ENCODE assay signal across 8 cellular contexts in the genomic region with DNA sequence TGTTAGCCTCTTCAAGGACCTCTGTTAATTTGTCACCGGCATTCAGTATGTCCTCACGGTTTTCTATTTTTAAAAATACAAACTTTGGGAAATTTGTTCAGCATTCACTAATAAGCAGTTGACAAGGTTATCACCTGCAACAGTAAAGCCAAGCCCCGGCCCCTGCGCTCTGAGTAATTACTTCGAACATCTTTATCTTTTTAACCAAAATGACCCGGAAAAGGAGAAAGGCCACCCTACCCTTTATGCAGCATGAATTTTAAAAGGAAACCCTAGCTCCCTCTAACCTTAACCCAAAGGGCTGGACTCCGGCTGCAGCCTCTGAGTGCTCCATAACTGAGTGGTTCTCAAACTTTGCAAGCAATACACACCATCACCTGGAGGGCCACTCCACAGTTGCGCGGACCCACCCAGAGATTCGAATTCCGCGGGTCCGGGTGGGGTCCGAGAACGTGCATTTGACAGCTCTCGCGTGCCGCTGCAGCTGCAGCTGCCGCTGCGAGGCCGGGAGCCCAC. TPM values are rescaled to one million over a fixed set of nuclear protein-coding genes. Genes with fewer than 3 reads are reported as not detected.
A peak's percentile ranks its signal among the peaks of the same experiment; 100 is the strongest.
DNase-seq lines count a peak whose midpoint lies in the region; ATAC-seq and TF ChIP-seq lines count a peak whose summit lies in the region.

No MANE protein-coding gene starts in this region.

- no peaks in the 10 kb centered on the region for H3K9me3 Mint-ChIP-seq in Calu3 (ENCODE audit: low read depth, unreplicated experiment)

- H3K4me1 ChIP-seq in HEK293 (ENCODE audit: control insufficient read depth, insufficient read depth, low read length), result peaks cover 5% of the 10 kb centered on the region
- peaks cover 5% of the 10 kb centered on the region for H3K4me1 ChIP-seq in right cardiac atrium (ENCODE audit: control insufficient read depth, insufficient read depth, low read length)

- H3K27ac Mint-ChIP-seq in Calu3 (ENCODE audit: unreplicated experiment), result no peak overlapping the region

- H3K27me3 ChIP-seq in right cardiac atrium (ENCODE audit: control insufficient read depth, insufficient read depth), result no peaks in the 10 kb centered on the region

- peaks cover 21 to 36% of the 10 kb centered on the region in 2 experiments for H3K36me3 ChIP-seq in HEK293 (ENCODE audit: control insufficient read depth in 2 of 2, insufficient read depth in 1 of 2, low read length in 2 of 2)

- H3K4me3 Mint-ChIP-seq in Calu3 (ENCODE audit: low read depth, unreplicated experiment), result peak overlapping the region; percentile 77

- H3K9me3 ChIP-seq in HEK293 (ENCODE audit: control insufficient read depth, insufficient read depth, low read depth, low read length) (no peaks in the 10 kb centered on the region), right cardiac atrium (ENCODE audit: control insufficient read depth, low read length) (no peaks in the 10 kb centered on the region)

- no peak for TF ChIP-seq CTCF in Calu3 (IDR thresholded peaks at IDR 0.05; ENCODE audit: unreplicated experiment)
- TF ChIP-seq CTCF in HEK293 (tag by site-specific recombination; IDR thresholded peaks at IDR 0.05), result no peak; the same call in 1 of the 2 replicates
- no peak for TF ChIP-seq CTCF in VCaP (conservative IDR thresholded peaks at IDR 0.05)

- no peaks in the 10 kb centered on the region for H3K27me3 Mint-ChIP-seq in Calu3 (ENCODE audit: unreplicated experiment)

- peaks cover 8% of the 10 kb centered on the region for H3K4me1 Mint-ChIP-seq in Calu3 (ENCODE audit: low read depth, unreplicated experiment)

- POLR2A ChIA-PET in HEK293 (lab: Yijun Ruan, JAX), result interaction anchor here (1.0 to 2.4 kb wide), 3 partner anchors 40 to 209 kb away, joined by 3 to 8 read pairs (median 3); a partner anchor contains a TSS

- no TSS peak for BruUV-seq in Calu3 (replicated peaks; lab: Mats Ljungman, UMichigan)

- peaks cover 32% of the 10 kb centered on the region for H3K36me3 Mint-ChIP-seq in Calu3 (ENCODE audit: insufficient read depth, unreplicated experiment)

- DNase-seq in Calu3 (no peak), right cardiac atrium (no peak), LoVo (ENCODE audit: low spot score) (no peak)
- DNase-seq in stimulated activated naive CD8-positive, alpha-beta T cell treated with anti-CD3 and anti-CD28 coated beads, Interleukin-15, Interleukin-2, amounts not matched to agents 100 U/mL and 50 U/mL, for 24 hours, result no peak
- DNase-seq in stimulated activated CD4-positive, alpha-beta T cell treated with anti-CD3 and anti-CD28 coated beads, Interleukin-2, amount 100 ng/mL, for 48 hours, result no peak
- DNase-seq in activated effector memory CD4-positive, alpha-beta T cell treated with Interleukin-2 at 50 U/mL for 16 hours, result no peak

- CTCF ChIA-PET in Calu3 (lab: Charles Lee) (no interaction called here), HEK293 (lab: Yijun Ruan, JAX) (interaction anchor here (0.6 to 1.7 kb wide), 6 partner anchors 26 to 78 kb away, joined by 3 to 7 read pairs (median 4); no protein-coding TSS in a partner anchor)

- WGBS in right cardiac atrium, result 7% methylated on average over 21 of the region's 21 CpGs

- peak overlapping the region; percentile 99; the same call in 1 of the 2 replicates for H3K27ac ChIP-seq in HEK293 (ENCODE audit: extremely low read depth, low read depth, low read length)
- H3K27ac ChIP-seq in VCaP, result peak overlapping the region; percentile 93
- H3K27ac ChIP-seq in right cardiac atrium (ENCODE audit: low read length), result peak overlapping the region; percentile 98

- peak in 1 of 2 donors; percentile 21 for ATAC-seq in right cardiac atrium
- peak; percentile 17 for ATAC-seq in stimulated activated naive CD8-positive, alpha-beta T cell treated with anti-CD3 and anti-CD28 coated beads, Interleukin-15, Interleukin-2, amounts not matched to agents 100 U/mL and 50 U/mL, for 24 hours

- intact Hi-C loops in Calu3 (cut with micrococcal nuclease; ENCODE audit: unreplicated experiment), result no loop called here
- intact Hi-C loops in right cardiac atrium (cut with DNase I), result no loop called here

- H3K4me3 ChIP-seq in HEK293 (ENCODE audit: low read depth, low read length), result peak overlapping the region; percentile 75
- peak overlapping the region; percentile 100 for H3K4me3 ChIP-seq in right cardiac atrium (ENCODE audit: low read length)

TF ChIP-seq in HEK293, 187 proteins besides CTCF, POLR2A, EP300 and RAD21:
- TF ChIP-seq, protein P1, sequence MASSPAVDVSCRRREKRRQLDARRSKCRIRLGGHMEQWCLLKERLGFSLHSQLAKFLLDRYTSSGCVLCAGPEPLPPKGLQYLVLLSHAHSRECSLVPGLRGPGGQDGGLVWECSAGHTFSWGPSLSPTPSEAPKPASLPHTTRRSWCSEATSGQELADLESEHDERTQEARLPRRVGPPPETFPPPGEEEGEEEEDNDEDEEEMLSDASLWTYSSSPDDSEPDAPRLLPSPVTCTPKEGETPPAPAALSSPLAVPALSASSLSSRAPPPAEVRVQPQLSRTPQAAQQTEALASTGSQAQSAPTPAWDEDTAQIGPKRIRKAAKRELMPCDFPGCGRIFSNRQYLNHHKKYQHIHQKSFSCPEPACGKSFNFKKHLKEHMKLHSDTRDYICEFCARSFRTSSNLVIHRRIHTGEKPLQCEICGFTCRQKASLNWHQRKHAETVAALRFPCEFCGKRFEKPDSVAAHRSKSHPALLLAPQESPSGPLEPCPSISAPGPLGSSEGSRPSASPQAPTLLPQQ (tag by site-specific recombination; IDR thresholded peaks at IDR 0.05), result peak; percentile 9; the same call in 1 of the 2 replicates
- TF ChIP-seq ZNF16 (tag by site-specific recombination; IDR thresholded peaks at IDR 0.05; ENCODE audit: low read depth) (no peak), YY1 (tag by site-specific recombination; IDR thresholded peaks at IDR 0.05) (peak; percentile 8; the same call in 1 of the 2 replicates), ZNF777 (tag by site-specific recombination; IDR thresholded peaks at IDR 0.05; ENCODE audit: borderline replicate concordance) (no peak), ZNF629 (tag by site-specific recombination; IDR thresholded peaks at IDR 0.05) (0 out of 2 replicates have a peak, but pooled peaks have one; percentile 7), MYNN (tag by site-specific recombination; IDR thresholded peaks at IDR 0.05; ENCODE audit: borderline replicate concordance) (no peak), ZBTB1 (tag by site-specific recombination; IDR thresholded peaks at IDR 0.05) (no peak), ZNF776 (tag by site-specific recombination; IDR thresholded peaks at IDR 0.05; ENCODE audit: borderline replicate concordance) (no peak), ZBTB17 (tag by site-specific recombination; IDR thresholded peaks at IDR 0.05) (no peak), ZNF558 (tag by site-specific recombination; IDR thresholded peaks at IDR 0.05) (no peak), ZBTB20 (tag by site-specific recombination; IDR thresholded peaks at IDR 0.05) (peak; percentile 80), GLIS1 (tag by site-specific recombination; IDR thresholded peaks at IDR 0.05) (0 out of 2 replicates have a peak, but pooled peaks have one; percentile 15), ZNF221 (tag by site-specific recombination; IDR thresholded peaks at IDR 0.05; ENCODE audit: borderline replicate concordance) (no peak)
- TF ChIP-seq, protein P2, sequence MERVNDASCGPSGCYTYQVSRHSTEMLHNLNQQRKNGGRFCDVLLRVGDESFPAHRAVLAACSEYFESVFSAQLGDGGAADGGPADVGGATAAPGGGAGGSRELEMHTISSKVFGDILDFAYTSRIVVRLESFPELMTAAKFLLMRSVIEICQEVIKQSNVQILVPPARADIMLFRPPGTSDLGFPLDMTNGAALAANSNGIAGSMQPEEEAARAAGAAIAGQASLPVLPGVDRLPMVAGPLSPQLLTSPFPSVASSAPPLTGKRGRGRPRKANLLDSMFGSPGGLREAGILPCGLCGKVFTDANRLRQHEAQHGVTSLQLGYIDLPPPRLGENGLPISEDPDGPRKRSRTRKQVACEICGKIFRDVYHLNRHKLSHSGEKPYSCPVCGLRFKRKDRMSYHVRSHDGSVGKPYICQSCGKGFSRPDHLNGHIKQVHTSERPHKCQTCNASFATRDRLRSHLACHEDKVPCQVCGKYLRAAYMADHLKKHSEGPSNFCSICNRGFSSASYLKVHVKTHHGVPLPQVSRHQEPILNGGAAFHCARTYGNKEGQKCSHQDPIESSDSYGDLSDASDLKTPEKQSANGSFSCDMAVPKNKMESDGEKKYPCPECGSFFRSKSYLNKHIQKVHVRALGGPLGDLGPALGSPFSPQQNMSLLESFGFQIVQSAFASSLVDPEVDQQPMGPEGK (tag by site-specific recombination; IDR thresholded peaks at IDR 0.05), result no peak

RNA-seq across cellular contexts. Expression of a gene that starts 0.9 kb away (rescaled TPM):
- 28.8 and 33.3 TPM in 2 replicates for total RNA-seq in Calu3 (2022)
- total RNA-seq in right cardiac atrium, result 10 to 100 TPM; 30.3 to 43.1 (median 35.0) TPM
- polyA plus RNA-seq in right cardiac atrium, result 48.0 TPM

RNA-seq across cellular contexts. Expression of a gene that starts 14.9 kb away (rescaled TPM):
- total RNA-seq in Calu3 (2022) (24.4 and 26.5 TPM in 2 replicates), right cardiac atrium (100 to 1,000 TPM; 274 to 370 (median 307) TPM)
- polyA plus RNA-seq in right cardiac atrium, result 234 TPM

RNA-seq across cellular contexts. Expression of a gene that starts 46.2 kb away (rescaled TPM):
- total RNA-seq in Calu3 (2022) (17.3 and 18.7 TPM in 2 replicates), right cardiac atrium (10 to 100 TPM; 47.7 to 55.8 (median 48.7) TPM)
- 15.1 TPM for polyA plus RNA-seq in right cardiac atrium
